Comparison of ENCODE assay signal across 1 cellular context in genomic region chr3:156323466-156323865, GRCh38.
TF ChIP-seq lines count a peak whose summit lies in the region.

No MANE protein-coding gene starts in this region.

TF ChIP-seq in HepG2, 621 proteins besides CTCF, POLR2A, EP300 and RAD21:
- TF ChIP-seq ZNF512B (CRISPR knock-in tag; IDR thresholded peaks at IDR 0.05; ENCODE audit: borderline replicate concordance) (no peak), CEBPB (IDR thresholded peaks at IDR 0.05; ENCODE audit: borderline replicate concordance, low read depth, low read length) (peak; percentile 89)
